Comparison of ENCODE assay signal across 8 cellular contexts in the genomic region with DNA sequence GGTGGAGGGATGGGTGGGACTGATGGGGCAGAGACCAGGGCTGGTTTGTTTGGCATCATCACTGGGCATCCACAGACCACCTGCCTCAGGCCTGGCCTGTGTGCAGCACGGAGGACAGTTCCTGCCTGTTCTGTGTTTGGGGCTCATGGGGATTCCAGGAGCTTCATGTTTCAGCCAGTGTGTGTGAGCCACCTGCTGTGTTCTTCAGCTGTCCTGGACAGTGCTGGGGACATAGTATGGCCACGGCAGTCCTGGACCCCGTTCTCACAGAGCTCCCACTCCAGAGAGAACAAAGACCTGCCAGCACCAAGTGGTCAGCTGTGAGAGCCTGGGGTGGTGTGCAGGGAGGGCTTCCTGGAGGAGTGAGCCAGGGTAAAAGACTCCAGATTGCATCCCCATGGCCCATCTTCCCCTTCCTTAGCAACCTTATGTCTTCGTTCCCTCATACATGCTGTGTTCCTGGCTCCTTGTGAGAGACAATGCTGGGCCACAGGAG. TPM values are rescaled to one million over a fixed set of nuclear protein-coding genes. Genes with fewer than 3 reads are reported as not detected.
DNase-seq lines count a peak whose midpoint lies in the region; ATAC-seq, FAIRE-seq and TF ChIP-seq lines count a peak whose summit lies in the region.

No MANE protein-coding gene starts in this region.

- no peaks in the 10 kb centered on the region for H3K9me3 ChIP-seq in GM12878 (replicated peaks; ENCODE audit: control insufficient read depth, insufficient read depth, low read length)

- TF ChIP-seq POLR2A in GM12878 (IDR thresholded peaks at IDR 0.05; ENCODE audit: low read depth, low read length) = peak; percentile 25; the same call in 1 of the 2 replicates

- TF ChIP-seq CTCF in GM12878 (IDR thresholded peaks at IDR 0.05 in 2 of 3, conservative IDR thresholded peaks at IDR 0.05 in 1 of 3; ENCODE audit: control insufficient read depth in 2 of 3, extremely low read depth in 1 of 3, insufficient read depth in 1 of 3, low read depth in 3 of 3, low read length in 3 of 3) (no peak), mesothelial cell of epicardium (IDR thresholded peaks at IDR 0.05; ENCODE audit: unreplicated experiment) (no peak), type B pancreatic cell (conservative IDR thresholded peaks at IDR 0.05) (no peak)

- H3K27ac Mint-ChIP-seq in activated naive CD4-positive, alpha-beta T cell treated with anti-CD3 and anti-CD28 coated beads for 36 hours = peak overlapping the region; percentile 96
- H3K27ac Mint-ChIP-seq in mesothelial cell of epicardium (peak overlapping the region; percentile 99), type B pancreatic cell (peak overlapping the region; percentile 96)

- H3K4me3 Mint-ChIP-seq in activated naive CD4-positive, alpha-beta T cell treated with anti-CD3 and anti-CD28 coated beads for 36 hours = peak overlapping the region; percentile 95
- H3K4me3 Mint-ChIP-seq in mesothelial cell of epicardium = no peak overlapping the region
- peak overlapping the region; percentile 100 for H3K4me3 Mint-ChIP-seq in type B pancreatic cell

- FAIRE-seq in GM12878 (lab: Jason Lieb, UNC) = no peak

- H3K9ac ChIP-seq in GM12878 (ENCODE audit: control insufficient read depth, insufficient read depth, low read length) = peak overlapping the region; percentile 99

- 31% methylated on average over 4 of the region's 4 CpGs for WGBS in GM12878 (ENCODE audit: insufficient coverage, insufficient replicate concordance, low lambda C conversion rate, missing lambda C conversion rate)

- H3K27me3 Mint-ChIP-seq in activated naive CD4-positive, alpha-beta T cell treated with anti-CD3 and anti-CD28 coated beads for 36 hours (ENCODE audit: low read depth) = no peaks in the 10 kb centered on the region
- no peaks in the 10 kb centered on the region for H3K27me3 Mint-ChIP-seq in mesothelial cell of epicardium (ENCODE audit: low read depth)
- no peaks in the 10 kb centered on the region for H3K27me3 Mint-ChIP-seq in type B pancreatic cell

- BruUV-seq in GM12878 (replicated peaks; lab: Mats Ljungman, UMichigan) = no TSS peak

- peaks cover 26 to 33% of the 10 kb centered on the region in 2 experiments for H3K36me3 ChIP-seq in GM12878 (ENCODE audit: control insufficient read depth in 2 of 2, insufficient read depth in 2 of 2, low read length in 1 of 2)

- no peak overlapping the region for H3K4me3 ChIP-seq in GM12878

- intact Hi-C loops in activated naive CD4-positive, alpha-beta T cell treated with anti-CD3 and anti-CD28 coated beads for 36 hours (cut with micrococcal nuclease) = loop anchor here (1.0 to 5.0 kb wide), 6 partner anchors 45 to 333 kb away; a partner anchor contains a TSS
- intact Hi-C loops in GM12878 (cut with micrococcal nuclease; ENCODE audit: unreplicated experiment) = loop anchor here (1.0 kb wide), 2 partner anchors 45 to 104 kb away; no protein-coding TSS in a partner anchor

- RAD21 ChIA-PET in GM12878 (lab: Charles Lee; ENCODE audit: unreplicated experiment) = interaction anchor here (0.6 to 4.8 kb wide), 9 partner anchors 10 to 180 kb away, joined by 3 to 42 read pairs (median 8); a partner anchor contains a TSS

- peak overlapping the region; percentile 97 for H3K27ac ChIP-seq in GM12878 (ENCODE audit: control insufficient read depth, insufficient read depth)

- in situ Hi-C loops in GM12878 (cut with MboI) = no loop called here

- no peak overlapping the region for H2AFZ ChIP-seq in GM12878 (ENCODE audit: control insufficient read depth, low read depth, low read length)

- ATAC-seq in GM12878 (peak; percentile 10), GM21360 (IDR thresholded peaks at IDR 0.05; ENCODE audit: unreplicated experiment) (no peak), HG02885 (IDR thresholded peaks at IDR 0.05; ENCODE audit: poor library complexity, unreplicated experiment) (no peak)

- H3K79me2 ChIP-seq in GM12878 (ENCODE audit: control insufficient read depth, insufficient read depth, low read length) = peaks cover 33% of the 10 kb centered on the region

- no peaks in the 10 kb centered on the region for H3K9me3 Mint-ChIP-seq in activated naive CD4-positive, alpha-beta T cell treated with anti-CD3 and anti-CD28 coated beads for 36 hours
- H3K9me3 Mint-ChIP-seq in mesothelial cell of epicardium (no peaks in the 10 kb centered on the region), type B pancreatic cell (no peaks in the 10 kb centered on the region)

- no peaks in the 10 kb centered on the region for H3K27me3 ChIP-seq in GM12878 (replicated peaks in 1 of 2; ENCODE audit: control insufficient read depth in 2 of 2, insufficient read depth in 2 of 2, low read length in 1 of 2)

- peak overlapping the region; percentile 92 for H3K4me2 ChIP-seq in GM12878 (ENCODE audit: control insufficient read depth, insufficient read depth)

- peaks cover 85% of the 10 kb centered on the region for H3K4me1 Mint-ChIP-seq in activated naive CD4-positive, alpha-beta T cell treated with anti-CD3 and anti-CD28 coated beads for 36 hours (ENCODE audit: low read depth)
- H3K4me1 Mint-ChIP-seq in mesothelial cell of epicardium = peaks cover 28% of the 10 kb centered on the region
- peaks cover 28% of the 10 kb centered on the region for H3K4me1 Mint-ChIP-seq in type B pancreatic cell (ENCODE audit: unreplicated experiment)

- no peaks in the 10 kb centered on the region for H4K20me1 ChIP-seq in GM12878 (ENCODE audit: control insufficient read depth, insufficient read depth)

- H3K4me1 ChIP-seq in GM12878 (ENCODE audit: control insufficient read depth, insufficient read depth, low read length) = peaks cover 43% of the 10 kb centered on the region

- no peak for TF ChIP-seq EP300 in GM12878 (IDR thresholded peaks at IDR 0.05; ENCODE audit: borderline replicate concordance in 1 of 2, control insufficient read depth in 1 of 2, low read depth in 2 of 2, low read length in 2 of 2)

- CTCF ChIA-PET in activated naive CD4-positive, alpha-beta T cell treated with anti-CD3 and anti-CD28 coated beads for 36 hours (lab: Charles Lee) = interaction anchor here (0.7 to 2.7 kb wide), 15 partner anchors 9 to 557 kb away, joined by 3 to 32 read pairs (median 4); a partner anchor contains a TSS
- CTCF ChIA-PET in GM12878 (lab: Yijun Ruan, JAX) = interaction anchor here (0.6 to 7.2 kb wide), 20 partner anchors 12 to 333 kb away, joined by 3 to 84 read pairs (median 6); a partner anchor contains a TSS

- peaks cover 44% of the 10 kb centered on the region for H3K36me3 Mint-ChIP-seq in activated naive CD4-positive, alpha-beta T cell treated with anti-CD3 and anti-CD28 coated beads for 36 hours (ENCODE audit: low read depth)
- peaks cover 16% of the 10 kb centered on the region for H3K36me3 Mint-ChIP-seq in mesothelial cell of epicardium
- H3K36me3 Mint-ChIP-seq in type B pancreatic cell = peaks cover 8% of the 10 kb centered on the region

- POLR2A ChIA-PET in GM12878 (lab: Charles Lee) = interaction anchor here (1.0 to 2.1 kb wide), 5 partner anchors 15 to 104 kb away, joined by 3 to 13 read pairs (median 3); a partner anchor contains a TSS

- no peak for DNase-seq in activated naive CD4-positive, alpha-beta T cell treated with anti-CD3 and anti-CD28 coated beads for 36 hours
- DNase-seq in activated naive CD4-positive, alpha-beta T cell treated with Interleukin-2 at 50 U/mL for 16 hours = no peak
- DNase-seq in GM12878 (ENCODE audit: low read depth, low spot score) (no peak), mesothelial cell of epicardium (ENCODE audit: low spot score in 2 of 2, unreplicated experiment in 2 of 2) (no peak), type B pancreatic cell (ENCODE audit: extremely low spot score, unreplicated experiment) (no peak), AML-193 (lab: John Stamatoyannopoulos, UW) (no peak)

- no peak for TF ChIP-seq RAD21 in GM12878 (IDR thresholded peaks at IDR 0.05; ENCODE audit: insufficient read depth, low read depth, low read length)

- SMC1A ChIA-PET in GM12878 (lab: Charles Lee; ENCODE audit: uncharacterized antibody, unreplicated experiment) = interaction anchor here (0.9 to 4.0 kb wide), 8 partner anchors 11 to 333 kb away, joined by 3 to 36 read pairs (median 9); a partner anchor contains a TSS

RNA-seq across cellular contexts. Expression of a gene that starts 2.0 kb away (rescaled TPM):
- total RNA-seq in activated naive CD4-positive, alpha-beta T cell treated with anti-CD3 and anti-CD28 coated beads for 36 hours = 10 to 100 TPM; 14.9 to 15.8 TPM
- total RNA-seq in GM12878 (2013; cell fraction: nucleolus; rRNA removed) = 17.5 and 19.3 TPM in 2 replicates
- total RNA-seq in GM12878 (2014; rRNA removed) (14.4 and 18.3 TPM in 2 replicates), GM12878 (2014; rRNA removed; fragmentation: Illumina TruSeq; extraction: Trizol) (7.0 and 8.8 TPM in 2 replicates), GM12878 (2021) (32.9 and 34.1 TPM in 2 replicates), mesothelial cell of epicardium (40.5 to 41.9 TPM (median 40.6 TPM) in 3 replicates), type B pancreatic cell (ENCODE audit: low replicate concordance) (26.7 and 42.6 TPM in 2 replicates)
- polyA plus RNA-seq in GM12878 (2011; ENCODE audit: low read depth) = 8.9 TPM
- polyA plus RNA-seq in GM12878 (2011; rRNA removed) (4.3 and 9.2 TPM in 2 replicates), GM12878 (2014; fragmentation: Illumina TruSeq; extraction: Trizol) (11.0 and 19.4 TPM in 2 replicates), GM12878 (2014; fragmentation: Nextera tagmentation; extraction: Ambion mirVana) (1 to 10 TPM; 1.8 to 2.4 TPM), GM12878 (2014; rRNA removed) (24.4 and 28.1 TPM in 2 replicates), GM12878 (2016; fragmentation: Nextera tagmentation; extraction: Ambion mirVana) (10 to 100 TPM; 27.3 to 29.5 TPM)
- 11.4 and 12.1 TPM in 2 replicates for polyA plus RNA-seq in GM12878 (2011; cell fraction: cytosol; rRNA removed)
- 9.0 and 12.7 TPM in 2 replicates for polyA plus RNA-seq in GM12878 (2011; cell fraction: nucleus; rRNA removed)
- polyA plus RNA-seq in GM12878 (2012) = 17.3 and 22.2 TPM in 2 replicates
- polyA minus RNA-seq in GM12878 (2011; rRNA and poly(A)+ RNA removed) = 6.9 and 14.5 TPM in 2 replicates
- polyA minus RNA-seq in GM12878 (2011; cell fraction: cytosol; rRNA and poly(A)+ RNA removed) = 6.1 and 8.8 TPM in 2 replicates
- 5.0 and 12.9 TPM in 2 replicates for polyA minus RNA-seq in GM12878 (2011; cell fraction: nucleus; rRNA and poly(A)+ RNA removed)

RNA-seq across cellular contexts. Expression of a gene that starts 43.8 kb away (rescaled TPM):
- total RNA-seq in activated naive CD4-positive, alpha-beta T cell treated with anti-CD3 and anti-CD28 coated beads for 36 hours = 100 to 1,000 TPM; 298 to 301 TPM
- 152 and 164 TPM in 2 replicates for total RNA-seq in GM12878 (2013; cell fraction: nucleolus; rRNA removed)
- 96.3 and 101 TPM in 2 replicates for total RNA-seq in GM12878 (2014; rRNA removed)
- total RNA-seq in GM12878 (2014; rRNA removed; fragmentation: Illumina TruSeq; extraction: Trizol) = 88.8 and 100 TPM in 2 replicates
- total RNA-seq in GM12878 (2021) = 276 TPM in 2 replicates
- 52.2 TPM for polyA plus RNA-seq in GM12878 (2011; ENCODE audit: low read depth)
- polyA plus RNA-seq in GM12878 (2011; rRNA removed) = 37.7 and 61.7 TPM in 2 replicates
- polyA plus RNA-seq in GM12878 (2011; cell fraction: cytosol; rRNA removed) = 46.3 and 65.1 TPM in 2 replicates
- polyA plus RNA-seq in GM12878 (2011; cell fraction: nucleus; rRNA removed) = 49.1 and 66.4 TPM in 2 replicates
- 120 and 147 TPM in 2 replicates for polyA plus RNA-seq in GM12878 (2012)
- polyA plus RNA-seq in GM12878 (2014; fragmentation: Illumina TruSeq; extraction: Trizol) = 149 and 175 TPM in 2 replicates
- polyA plus RNA-seq in GM12878 (2014; fragmentation: Nextera tagmentation; extraction: Ambion mirVana) = 10 to 100 TPM; 11.1 to 26.3 TPM
- 132 and 168 TPM in 2 replicates for polyA plus RNA-seq in GM12878 (2014; rRNA removed)
- polyA plus RNA-seq in GM12878 (2016; fragmentation: Nextera tagmentation; extraction: Ambion mirVana) = 100 to 1,000 TPM; 178 to 185 TPM
- polyA minus RNA-seq in GM12878 (2011; rRNA and poly(A)+ RNA removed) = 58.4 and 63.7 TPM in 2 replicates
- 38.7 and 41.0 TPM in 2 replicates for polyA minus RNA-seq in GM12878 (2011; cell fraction: cytosol; rRNA and poly(A)+ RNA removed)
- polyA minus RNA-seq in GM12878 (2011; cell fraction: nucleus; rRNA and poly(A)+ RNA removed) = 36.3 and 72.3 TPM in 2 replicates
- total RNA-seq in mesothelial cell of epicardium = 246 to 262 TPM (median 249 TPM) in 3 replicates
- 189 and 244 TPM in 2 replicates for total RNA-seq in type B pancreatic cell (ENCODE audit: low replicate concordance)

RNA-seq across cellular contexts. Expression of a gene that starts 45.7 kb away (rescaled TPM):
- total RNA-seq in activated naive CD4-positive, alpha-beta T cell treated with anti-CD3 and anti-CD28 coated beads for 36 hours = 10 to 100 TPM; 94.4 to 95.6 TPM
- 51.1 and 51.2 TPM in 2 replicates for total RNA-seq in GM12878 (2013; cell fraction: nucleolus; rRNA removed)
- total RNA-seq in GM12878 (2014; rRNA removed) (10.4 and 14.5 TPM in 2 replicates), GM12878 (2014; rRNA removed; fragmentation: Illumina TruSeq; extraction: Trizol) (14.2 and 14.4 TPM in 2 replicates), GM12878 (2021) (117 and 120 TPM in 2 replicates), mesothelial cell of epicardium (24.9 to 26.5 TPM (median 25.2 TPM) in 3 replicates), type B pancreatic cell (ENCODE audit: low replicate concordance) (2.3 and 3.4 TPM in 2 replicates)
- polyA plus RNA-seq in GM12878 (2011; ENCODE audit: low read depth) = 36.8 TPM
- polyA plus RNA-seq in GM12878 (2011; rRNA removed) (3.6 and 5.9 TPM in 2 replicates), GM12878 (2014; fragmentation: Illumina TruSeq; extraction: Trizol) (10.0 and 24.3 TPM in 2 replicates), GM12878 (2014; fragmentation: Nextera tagmentation; extraction: Ambion mirVana) (under 1 TPM; 0.23 to 0.37 TPM), GM12878 (2014; rRNA removed) (33.3 and 48.2 TPM in 2 replicates), GM12878 (2016; fragmentation: Nextera tagmentation; extraction: Ambion mirVana) (1 to 10 TPM; 7.1 to 7.5 TPM)
- polyA plus RNA-seq in GM12878 (2011; cell fraction: cytosol; rRNA removed) = 17.2 and 17.9 TPM in 2 replicates
- 29.4 and 38.3 TPM in 2 replicates for polyA plus RNA-seq in GM12878 (2011; cell fraction: nucleus; rRNA removed)
- polyA plus RNA-seq in GM12878 (2012) = 75.0 and 80.1 TPM in 2 replicates
- 13.9 and 21.5 TPM in 2 replicates for polyA minus RNA-seq in GM12878 (2011; rRNA and poly(A)+ RNA removed)
- polyA minus RNA-seq in GM12878 (2011; cell fraction: cytosol; rRNA and poly(A)+ RNA removed) = 36.7 and 56.1 TPM in 2 replicates
- polyA minus RNA-seq in GM12878 (2011; cell fraction: nucleus; rRNA and poly(A)+ RNA removed) = 11.5 and 21.3 TPM in 2 replicates

RNA-seq across cellular contexts. Expression of a gene that starts 55.9 kb away (rescaled TPM):
- total RNA-seq in activated naive CD4-positive, alpha-beta T cell treated with anti-CD3 and anti-CD28 coated beads for 36 hours = 1 to 10 TPM; 3.5 to 4.1 TPM
- 1.0 and 1.8 TPM in 2 replicates for total RNA-seq in GM12878 (2013; cell fraction: nucleolus; rRNA removed)
- 4.6 and 6.0 TPM in 2 replicates for total RNA-seq in GM12878 (2014; rRNA removed)
- total RNA-seq in GM12878 (2014; rRNA removed; fragmentation: Illumina TruSeq; extraction: Trizol) = 2.3 and 3.3 TPM in 2 replicates
- total RNA-seq in GM12878 (2021) = 5.0 and 5.5 TPM in 2 replicates
- 4.6 TPM for polyA plus RNA-seq in GM12878 (2011; ENCODE audit: low read depth)
- 3.7 and 8.3 TPM in 2 replicates for polyA plus RNA-seq in GM12878 (2011; rRNA removed)
- 10.3 and 13.3 TPM in 2 replicates for polyA plus RNA-seq in GM12878 (2011; cell fraction: cytosol; rRNA removed)
- 8.9 and 9.8 TPM in 2 replicates for polyA plus RNA-seq in GM12878 (2011; cell fraction: nucleus; rRNA removed)
- polyA plus RNA-seq in GM12878 (2012) = 5.4 and 8.6 TPM in 2 replicates
- polyA plus RNA-seq in GM12878 (2014; fragmentation: Illumina TruSeq; extraction: Trizol) = 0.25 and 2.4 TPM in 2 replicates
- 1 to 10 TPM; 2.5 to 5.0 TPM for polyA plus RNA-seq in GM12878 (2014; fragmentation: Nextera tagmentation; extraction: Ambion mirVana)
- 5.5 and 6.3 TPM in 2 replicates for polyA plus RNA-seq in GM12878 (2014; rRNA removed)
- polyA plus RNA-seq in GM12878 (2016; fragmentation: Nextera tagmentation; extraction: Ambion mirVana) = 10 to 100 TPM; 10.8 to 12.4 TPM
- polyA minus RNA-seq in GM12878 (2011; rRNA and poly(A)+ RNA removed) = 3.1 and 4.7 TPM in 2 replicates
- polyA minus RNA-seq in GM12878 (2011; cell fraction: cytosol; rRNA and poly(A)+ RNA removed) = 1.9 and 3.6 TPM in 2 replicates
- 1.9 and 2.4 TPM in 2 replicates for polyA minus RNA-seq in GM12878 (2011; cell fraction: nucleus; rRNA and poly(A)+ RNA removed)
- 4.8 to 5.6 TPM (median 5.5 TPM) in 3 replicates for total RNA-seq in mesothelial cell of epicardium
- total RNA-seq in type B pancreatic cell (ENCODE audit: low replicate concordance) = 4.8 and 8.8 TPM in 2 replicates
